9 cellular contexts compared by ENCODE assay signal in genomic region chr3:49805367-49805782, GRCh38. TPM values are rescaled to one million over a fixed set of nuclear protein-coding genes. Genes with fewer than 3 reads are reported as not detected.
DNase-seq lines count a peak whose midpoint lies in the region; ATAC-seq, FAIRE-seq and TF ChIP-seq lines count a peak whose summit lies in the region.
"Had no signal": no experiment of that assay in that cellular context is flagged by ENCODE, and none has a peak within 500 bp of the region (broad histone marks: within the 10 kb centered on the region; RNA-seq: fewer than 3 reads in every experiment).

No MANE protein-coding gene starts in this region.

- no peak for DNase-seq in CD4-positive, CD25-positive, alpha-beta regulatory T cell
- peak; percentile 75 for DNase-seq in LNCaP clone FGC (ENCODE audit: low read depth)
- DNase-seq in GM12878 (ENCODE audit: low read depth, low spot score) = no peak
- DNase-seq in left kidney (ENCODE audit: low read depth, low spot score) = peak; percentile 80
- peak; percentile 91 to 92 for DNase-seq in suprapubic skin (ENCODE audit: low spot score in 2 of 2)
- DNase-seq in activated gamma-delta T cell treated with Interleukin-2 at 50 U/mL for 16 hours = no peak
- no peak for DNase-seq in mesenteric fat pad (ENCODE audit: low spot score)
- no peak for DNase-seq in NCI-H345 (lab: John Stamatoyannopoulos, UW)

- POLR2A ChIA-PET in GM12878 (lab: Charles Lee) = interaction anchor here (0.6 to 2.1 kb wide), 8 partner anchors 8 to 776 kb away, joined by 3 to 15 read pairs (median 4); partner anchors contain the start of gene UBA7

- SMC1A ChIA-PET in GM12878 (lab: Charles Lee; ENCODE audit: uncharacterized antibody, unreplicated experiment) = interaction anchor here (0.7 to 9.4 kb wide), 12 partner anchors 9 to 314 kb away, joined by 3 to 146 read pairs (median 4); partner anchors contain the start of genes GMPPB and UBA7

- RAD21 ChIA-PET in GM12878 (lab: Charles Lee; ENCODE audit: unreplicated experiment) = interaction anchor here (0.8 to 8.0 kb wide), 11 partner anchors 8 to 266 kb away, joined by 4 to 182 read pairs (median 6); partner anchors contain the start of genes IP6K1, MON1A, TRAIP and UBA7

- peaks cover 0 to 1% (median 0%) of the 10 kb centered on the region in 7 donors for H3K9me3 Mint-ChIP-seq in CD4-positive, CD25-positive, alpha-beta regulatory T cell

- no peaks in the 10 kb centered on the region for H3K9me3 ChIP-seq in CD4-positive, CD25-positive, alpha-beta regulatory T cell (ENCODE audit: control insufficient read depth in 2 of 2, low read length in 2 of 2)
- H3K9me3 ChIP-seq in GM12878 (replicated peaks; ENCODE audit: control insufficient read depth, insufficient read depth, low read length) (no peaks in the 10 kb centered on the region), suprapubic skin (no peaks in the 10 kb centered on the region)

- in situ Hi-C loops in GM12878 (cut with MboI) = no loop called here

- intact Hi-C loops in GM12878 (cut with micrococcal nuclease; ENCODE audit: unreplicated experiment) = no loop called here

- peak overlapping the region; percentile 75 to 86 (median 82) for H3K27ac Mint-ChIP-seq in CD4-positive, CD25-positive, alpha-beta regulatory T cell

- no peaks in the 10 kb centered on the region; the same call in 1 of the 2 replicates for H3K79me2 ChIP-seq in GM12878 (ENCODE audit: control insufficient read depth, insufficient read depth, low read length)

- H3K4me2 ChIP-seq in GM12878 (ENCODE audit: control insufficient read depth, insufficient read depth) = peak overlapping the region; percentile 60

- TF ChIP-seq POLR2A in GM12878 (IDR thresholded peaks at IDR 0.05; ENCODE audit: low read depth, low read length) (no peak), suprapubic skin (IDR thresholded peaks at IDR 0.05) (no peak)

- no peak overlapping the region for H3K4me3 ChIP-seq in CD4-positive, CD25-positive, alpha-beta regulatory T cell (ENCODE audit: low read depth, low read length)
- H3K4me3 ChIP-seq in LNCaP clone FGC (ENCODE audit: low read depth, low read length) (no peak overlapping the region), GM12878 (peak overlapping the region; percentile 43; the same call in 1 of the 2 replicates), suprapubic skin (peak overlapping the region; percentile 92)

- no peaks in the 10 kb centered on the region for H4K20me1 ChIP-seq in GM12878 (ENCODE audit: control insufficient read depth, insufficient read depth)

- H3K36me3 ChIP-seq in CD4-positive, CD25-positive, alpha-beta regulatory T cell (ENCODE audit: control insufficient read depth, insufficient read depth, low read length) = peaks cover 14% of the 10 kb centered on the region
- H3K36me3 ChIP-seq in GM12878 (ENCODE audit: control insufficient read depth in 2 of 2, insufficient read depth in 2 of 2, low read length in 1 of 2) (peaks cover 0 to 2% of the 10 kb centered on the region in 2 experiments; a peak in 1 of 4 replicates), suprapubic skin (peaks cover 16% of the 10 kb centered on the region)

- CTCF ChIA-PET in GM12878 (lab: Yijun Ruan, JAX) = interaction anchor here (1.0 to 12.0 kb wide), 7 partner anchors 11 to 266 kb away, joined by 3 to 327 read pairs (median 5); partner anchors contain the start of genes MON1A, MST1R and UBA7

- H3K9ac ChIP-seq in GM12878 (ENCODE audit: control insufficient read depth, insufficient read depth, low read length) = peak overlapping the region; percentile 57

- FAIRE-seq in GM12878 (lab: Jason Lieb, UNC) = no peak
- FAIRE-seq: frontal cortex had no signal

- TF ChIP-seq CTCF in LNCaP clone FGC (IDR thresholded peaks at IDR 0.05; ENCODE audit: control insufficient read depth, extremely low read depth, insufficient read depth) (no peak), GM12878 (IDR thresholded peaks at IDR 0.05 in 2 of 3, conservative IDR thresholded peaks at IDR 0.05 in 1 of 3; ENCODE audit: control insufficient read depth in 2 of 3, extremely low read depth in 1 of 3, insufficient read depth in 1 of 3, low read depth in 3 of 3, low read length in 3 of 3) (no peak), suprapubic skin (IDR thresholded peaks at IDR 0.05) (no peak)

- peaks cover 10% of the 10 kb centered on the region for H3K36me3 Mint-ChIP-seq in CD4-positive, CD25-positive, alpha-beta regulatory T cell

- peaks cover 18% of the 10 kb centered on the region for H3K27me3 Mint-ChIP-seq in CD4-positive, CD25-positive, alpha-beta regulatory T cell

- ATAC-seq in CD4-positive, CD25-positive, alpha-beta regulatory T cell (ENCODE audit: low read depth in 2 of 2) = no peak
- ATAC-seq in GM12878 = peak; percentile 9

- no TSS peak for BruUV-seq in GM12878 (replicated peaks; lab: Mats Ljungman, UMichigan)

- H2AFZ ChIP-seq in GM12878 (ENCODE audit: control insufficient read depth, low read depth, low read length) = no peak overlapping the region

- TF ChIP-seq RAD21 in GM12878 (IDR thresholded peaks at IDR 0.05; ENCODE audit: insufficient read depth, low read depth, low read length) = no peak

- H3K4me3 Mint-ChIP-seq in CD4-positive, CD25-positive, alpha-beta regulatory T cell = peak overlapping the region; percentile 59 to 89 (median 82)

- H3K4me1 Mint-ChIP-seq in CD4-positive, CD25-positive, alpha-beta regulatory T cell = peaks cover 4 to 56% (median 12%) of the 10 kb centered on the region in 4 donors

- H3K27me3 ChIP-seq in CD4-positive, CD25-positive, alpha-beta regulatory T cell (ENCODE audit: control insufficient read depth, insufficient read depth, low read length) = no peaks in the 10 kb centered on the region
- no peaks in the 10 kb centered on the region; a peak in 1 of 4 replicates for H3K27me3 ChIP-seq in GM12878 (replicated peaks in 1 of 2; ENCODE audit: control insufficient read depth in 2 of 2, insufficient read depth in 2 of 2, low read length in 1 of 2)
- no peaks in the 10 kb centered on the region for H3K27me3 ChIP-seq in suprapubic skin

- H3K27ac ChIP-seq in CD4-positive, CD25-positive, alpha-beta regulatory T cell (ENCODE audit: insufficient read depth, low read length, poor library complexity, severe bottlenecking) = peak overlapping the region; percentile 33
- H3K27ac ChIP-seq in GM12878 (ENCODE audit: control insufficient read depth, insufficient read depth) (peak overlapping the region; percentile 77), suprapubic skin (peak overlapping the region; percentile 94)

- peaks cover 41% of the 10 kb centered on the region for H3K4me1 ChIP-seq in CD4-positive, CD25-positive, alpha-beta regulatory T cell (ENCODE audit: control insufficient read depth, insufficient read depth, low read length, poor library complexity, severe bottlenecking)
- H3K4me1 ChIP-seq in GM12878 (ENCODE audit: control insufficient read depth, insufficient read depth, low read length) = peaks cover 43% of the 10 kb centered on the region
- peaks cover 53% of the 10 kb centered on the region for H3K4me1 ChIP-seq in suprapubic skin

- 0% methylated on average over 3 of the region's 3 CpGs for WGBS in GM12878 (ENCODE audit: insufficient coverage, insufficient replicate concordance, low lambda C conversion rate, missing lambda C conversion rate)
- WGBS in suprapubic skin = 14% methylated on average over 3 of the region's 3 CpGs

- TF ChIP-seq EP300 in GM12878 (IDR thresholded peaks at IDR 0.05; ENCODE audit: borderline replicate concordance in 1 of 2, control insufficient read depth in 1 of 2, low read depth in 2 of 2, low read length in 2 of 2) (0 out of 4 replicates have a peak, but pooled peaks of 1 of the 2 experiments have one; percentile 21), suprapubic skin (IDR thresholded peaks at IDR 0.05) (no peak)

RNA-seq across cellular contexts. Expression of gene INKA1, which starts 2.3 kb away (rescaled TPM):
- 1.2 TPM for total RNA-seq in CD4-positive, CD25-positive, alpha-beta regulatory T cell
- polyA plus RNA-seq in CD4-positive, CD25-positive, alpha-beta regulatory T cell = 1 to 10 TPM in 1 of 4 donors, under 1 TPM in 3; 0.62 to 1.0 (median 0.82) TPM
- total RNA-seq in GM12878 (2013; cell fraction: nucleolus; rRNA removed) = 6.4 and 6.9 TPM in 2 replicates
- total RNA-seq in GM12878 (2014; rRNA removed) (9.3 and 11.9 TPM in 2 replicates), GM12878 (2014; rRNA removed; fragmentation: Illumina TruSeq; extraction: Trizol) (3.8 and 4.2 TPM in 2 replicates), GM12878 (2021) (6.0 and 9.2 TPM in 2 replicates), suprapubic skin (10 to 100 TPM; 30.9 to 48.1 (median 36.2) TPM), mesenteric fat pad (3.2 TPM)
- 0.92 TPM for polyA plus RNA-seq in GM12878 (2011; ENCODE audit: low read depth)
- polyA plus RNA-seq in GM12878 (2011; rRNA removed) (0.94 and 1.6 TPM in 2 replicates), GM12878 (2014; fragmentation: Illumina TruSeq; extraction: Trizol) (2.1 TPM in 1 of 2 replicates, not detected in the other), GM12878 (2014; fragmentation: Nextera tagmentation; extraction: Ambion mirVana) (1 to 10 TPM in 1 of 2 experiments, under 1 TPM in 1; 0.32 to 1.4 TPM), GM12878 (2014; rRNA removed) (10.2 and 10.5 TPM in 2 replicates), GM12878 (2016; fragmentation: Nextera tagmentation; extraction: Ambion mirVana) (1 to 10 TPM; 9.0 to 9.9 TPM)
- 2.7 and 4.6 TPM in 2 replicates for polyA plus RNA-seq in GM12878 (2011; cell fraction: cytosol; rRNA removed)
- polyA plus RNA-seq in GM12878 (2011; cell fraction: nucleus; rRNA removed) = 2.7 and 3.3 TPM in 2 replicates
- 1.9 and 2.3 TPM in 2 replicates for polyA plus RNA-seq in GM12878 (2012)
- polyA minus RNA-seq in GM12878 (2011; rRNA and poly(A)+ RNA removed) = 1.8 and 4.4 TPM in 2 replicates
- polyA minus RNA-seq in GM12878 (2011; cell fraction: cytosol; rRNA and poly(A)+ RNA removed) = 2.1 TPM in 1 of 2 replicates, not detected in the other
- polyA minus RNA-seq in GM12878 (2011; cell fraction: nucleus; rRNA and poly(A)+ RNA removed) = 4.0 and 7.8 TPM in 2 replicates

RNA-seq across cellular contexts. Expression of gene CDHR4, which starts 5.7 kb away (rescaled TPM):
- total RNA-seq in CD4-positive, CD25-positive, alpha-beta regulatory T cell = 0.32 TPM
- not detected for polyA plus RNA-seq in CD4-positive, CD25-positive, alpha-beta regulatory T cell
- 0.33 TPM in 1 of 2 replicates, not detected in the other for total RNA-seq in GM12878 (2013; cell fraction: nucleolus; rRNA removed)
- total RNA-seq in GM12878 (2014; rRNA removed) (not detected in 2 replicates), GM12878 (2014; rRNA removed; fragmentation: Illumina TruSeq; extraction: Trizol) (not detected in 2 replicates), GM12878 (2021) (not detected in 2 replicates), suprapubic skin (under 1 TPM in 2 of 4 donors, not detected in 2; 0.45 to 0.89 TPM), mesenteric fat pad (not detected)
- not detected for polyA plus RNA-seq in GM12878 (2011; ENCODE audit: low read depth)
- polyA plus RNA-seq in GM12878 (2011; rRNA removed) (not detected in 2 replicates), GM12878 (2014; fragmentation: Illumina TruSeq; extraction: Trizol) (not detected in 2 replicates), GM12878 (2014; fragmentation: Nextera tagmentation; extraction: Ambion mirVana) (not detected), GM12878 (2014; rRNA removed) (not detected in 2 replicates), GM12878 (2016; fragmentation: Nextera tagmentation; extraction: Ambion mirVana) (not detected)
- polyA plus RNA-seq in GM12878 (2011; cell fraction: cytosol; rRNA removed) = 0.05 TPM in 1 of 2 replicates, not detected in the other
- polyA plus RNA-seq in GM12878 (2011; cell fraction: nucleus; rRNA removed) = 0.28 TPM in 2 replicates
- 0.10 TPM in 1 of 2 replicates, not detected in the other for polyA plus RNA-seq in GM12878 (2012)
- not detected in 2 replicates for polyA minus RNA-seq in GM12878 (2011; rRNA and poly(A)+ RNA removed)
- polyA minus RNA-seq in GM12878 (2011; cell fraction: cytosol; rRNA and poly(A)+ RNA removed) = not detected in 2 replicates
- not detected in 2 replicates for polyA minus RNA-seq in GM12878 (2011; cell fraction: nucleus; rRNA and poly(A)+ RNA removed)
- total RNA-seq: frontal cortex had no signal

RNA-seq across cellular contexts. Expression of gene UBA7, which starts 8.4 kb away (rescaled TPM):
- total RNA-seq in CD4-positive, CD25-positive, alpha-beta regulatory T cell = 201 TPM
- 10 to 100 TPM; 30.6 to 41.8 (median 37.4) TPM for polyA plus RNA-seq in CD4-positive, CD25-positive, alpha-beta regulatory T cell
- 270 and 275 TPM in 2 replicates for total RNA-seq in GM12878 (2013; cell fraction: nucleolus; rRNA removed)
- 71.2 and 79.6 TPM in 2 replicates for total RNA-seq in GM12878 (2014; rRNA removed)
- 35.1 and 38.9 TPM in 2 replicates for total RNA-seq in GM12878 (2014; rRNA removed; fragmentation: Illumina TruSeq; extraction: Trizol)
- 108 and 116 TPM in 2 replicates for total RNA-seq in GM12878 (2021)
- 86.4 TPM for polyA plus RNA-seq in GM12878 (2011; ENCODE audit: low read depth)
- polyA plus RNA-seq in GM12878 (2011; rRNA removed) = 34.1 and 65.8 TPM in 2 replicates
- 67.0 and 102 TPM in 2 replicates for polyA plus RNA-seq in GM12878 (2011; cell fraction: cytosol; rRNA removed)
- polyA plus RNA-seq in GM12878 (2011; cell fraction: nucleus; rRNA removed) = 1,147 and 1,386 TPM in 2 replicates
- 133 and 156 TPM in 2 replicates for polyA plus RNA-seq in GM12878 (2012)
- 25.9 and 57.4 TPM in 2 replicates for polyA plus RNA-seq in GM12878 (2014; fragmentation: Illumina TruSeq; extraction: Trizol)
- 10 to 100 TPM; 11.8 to 22.2 TPM for polyA plus RNA-seq in GM12878 (2014; fragmentation: Nextera tagmentation; extraction: Ambion mirVana)
- polyA plus RNA-seq in GM12878 (2014; rRNA removed) = 105 and 112 TPM in 2 replicates
- 10 to 100 TPM; 34.6 to 36.0 TPM for polyA plus RNA-seq in GM12878 (2016; fragmentation: Nextera tagmentation; extraction: Ambion mirVana)
- polyA minus RNA-seq in GM12878 (2011; rRNA and poly(A)+ RNA removed) = 68.0 and 103 TPM in 2 replicates
- polyA minus RNA-seq in GM12878 (2011; cell fraction: cytosol; rRNA and poly(A)+ RNA removed) = 29.7 and 31.4 TPM in 2 replicates
- polyA minus RNA-seq in GM12878 (2011; cell fraction: nucleus; rRNA and poly(A)+ RNA removed) = 202 and 226 TPM in 2 replicates
- total RNA-seq in suprapubic skin = 10 to 100 TPM; 15.3 to 54.4 (median 31.2) TPM
- 38.2 TPM for total RNA-seq in mesenteric fat pad

RNA-seq across cellular contexts. Expression of gene IP6K1, which starts 19.0 kb away (rescaled TPM):
- 61.5 TPM for total RNA-seq in CD4-positive, CD25-positive, alpha-beta regulatory T cell
- 10 to 100 TPM; 31.6 to 39.6 (median 32.2) TPM for polyA plus RNA-seq in CD4-positive, CD25-positive, alpha-beta regulatory T cell
- total RNA-seq in GM12878 (2013; cell fraction: nucleolus; rRNA removed) = 59.2 and 67.7 TPM in 2 replicates
- total RNA-seq in GM12878 (2014; rRNA removed) (13.4 and 16.0 TPM in 2 replicates), GM12878 (2014; rRNA removed; fragmentation: Illumina TruSeq; extraction: Trizol) (9.9 and 10.6 TPM in 2 replicates), GM12878 (2021) (28.6 and 29.8 TPM in 2 replicates), suprapubic skin (10 to 100 TPM; 39.5 to 57.3 (median 53.2) TPM), mesenteric fat pad (35.4 TPM)
- polyA plus RNA-seq in GM12878 (2011; ENCODE audit: low read depth) = 7.5 TPM
- polyA plus RNA-seq in GM12878 (2011; rRNA removed) (13.6 and 30.6 TPM in 2 replicates), GM12878 (2014; fragmentation: Illumina TruSeq; extraction: Trizol) (10.0 and 15.1 TPM in 2 replicates), GM12878 (2014; fragmentation: Nextera tagmentation; extraction: Ambion mirVana) (1 to 10 TPM; 1.3 to 2.0 TPM), GM12878 (2014; rRNA removed) (22.9 and 25.0 TPM in 2 replicates), GM12878 (2016; fragmentation: Nextera tagmentation; extraction: Ambion mirVana) (10 to 100 TPM; 20.4 to 21.7 TPM)
- polyA plus RNA-seq in GM12878 (2011; cell fraction: cytosol; rRNA removed) = 22.1 and 29.5 TPM in 2 replicates
- 37.3 and 43.6 TPM in 2 replicates for polyA plus RNA-seq in GM12878 (2011; cell fraction: nucleus; rRNA removed)
- 11.8 TPM in 2 replicates for polyA plus RNA-seq in GM12878 (2012)
- polyA minus RNA-seq in GM12878 (2011; rRNA and poly(A)+ RNA removed) = 47.1 and 58.7 TPM in 2 replicates
- polyA minus RNA-seq in GM12878 (2011; cell fraction: cytosol; rRNA and poly(A)+ RNA removed) = 14.8 and 19.0 TPM in 2 replicates
- 8.8 and 19.5 TPM in 2 replicates for polyA minus RNA-seq in GM12878 (2011; cell fraction: nucleus; rRNA and poly(A)+ RNA removed)

RNA-seq across cellular contexts. Expression of gene TRAIP, which starts 51.0 kb away (rescaled TPM):
- total RNA-seq in CD4-positive, CD25-positive, alpha-beta regulatory T cell = 7.9 TPM
- polyA plus RNA-seq in CD4-positive, CD25-positive, alpha-beta regulatory T cell = 1 to 10 TPM in 3 of 4 donors, under 1 TPM in 1; 0.52 to 3.2 (median 1.7) TPM
- 18.7 and 23.8 TPM in 2 replicates for total RNA-seq in GM12878 (2013; cell fraction: nucleolus; rRNA removed)
- total RNA-seq in GM12878 (2014; rRNA removed) (20.9 and 21.1 TPM in 2 replicates), GM12878 (2014; rRNA removed; fragmentation: Illumina TruSeq; extraction: Trizol) (14.7 and 15.9 TPM in 2 replicates), GM12878 (2021) (19.5 and 23.7 TPM in 2 replicates), suprapubic skin (1 to 10 TPM; 3.4 to 8.4 (median 4.7) TPM), mesenteric fat pad (1.1 TPM)
- polyA plus RNA-seq in GM12878 (2011; ENCODE audit: low read depth) = 8.2 TPM
- polyA plus RNA-seq in GM12878 (2011; rRNA removed) (12.5 and 18.6 TPM in 2 replicates), GM12878 (2014; fragmentation: Illumina TruSeq; extraction: Trizol) (17.9 and 22.1 TPM in 2 replicates), GM12878 (2014; fragmentation: Nextera tagmentation; extraction: Ambion mirVana) (10 to 100 TPM; 33.6 to 37.0 TPM), GM12878 (2014; rRNA removed) (22.4 and 25.1 TPM in 2 replicates), GM12878 (2016; fragmentation: Nextera tagmentation; extraction: Ambion mirVana) (10 to 100 TPM; 26.8 to 31.2 TPM)
- 17.4 and 27.0 TPM in 2 replicates for polyA plus RNA-seq in GM12878 (2011; cell fraction: cytosol; rRNA removed)
- polyA plus RNA-seq in GM12878 (2011; cell fraction: nucleus; rRNA removed) = 81.4 and 83.2 TPM in 2 replicates
- polyA plus RNA-seq in GM12878 (2012) = 10.8 and 11.1 TPM in 2 replicates
- polyA minus RNA-seq in GM12878 (2011; rRNA and poly(A)+ RNA removed) = 22.6 and 26.3 TPM in 2 replicates
- 10.6 TPM in 2 replicates for polyA minus RNA-seq in GM12878 (2011; cell fraction: cytosol; rRNA and poly(A)+ RNA removed)
- 22.2 and 31.2 TPM in 2 replicates for polyA minus RNA-seq in GM12878 (2011; cell fraction: nucleus; rRNA and poly(A)+ RNA removed)

Comparison
In these comparisons a context has a peak if more than half of its experiments do, and no peak if none do; other contexts are left out.
1. DNase-seq: peak in LNCaP clone FGC (single experiment), left kidney (single experiment) and suprapubic skin (2 of 2); none in CD4-positive, CD25-positive, alpha-beta regulatory T cell (0 of 3), GM12878 (single experiment), activated gamma-delta T cell treated with Interleukin-2 at 50 U/mL for 16 hours (single experiment), mesenteric fat pad (single experiment) and NCI-H345 (single experiment).
2. H3K27ac ChIP-seq: peak in every context shown above with its lines; median percentile 94 in suprapubic skin; 77 in GM12878; 33 in CD4-positive, CD25-positive, alpha-beta regulatory T cell.
3. H3K4me3 ChIP-seq: peak in GM12878 (single experiment) and suprapubic skin (single experiment); none in CD4-positive, CD25-positive, alpha-beta regulatory T cell (single experiment) and LNCaP clone FGC (single experiment).